Comparison of ENCODE assay signal across 10 cellular contexts in the genomic region with DNA sequence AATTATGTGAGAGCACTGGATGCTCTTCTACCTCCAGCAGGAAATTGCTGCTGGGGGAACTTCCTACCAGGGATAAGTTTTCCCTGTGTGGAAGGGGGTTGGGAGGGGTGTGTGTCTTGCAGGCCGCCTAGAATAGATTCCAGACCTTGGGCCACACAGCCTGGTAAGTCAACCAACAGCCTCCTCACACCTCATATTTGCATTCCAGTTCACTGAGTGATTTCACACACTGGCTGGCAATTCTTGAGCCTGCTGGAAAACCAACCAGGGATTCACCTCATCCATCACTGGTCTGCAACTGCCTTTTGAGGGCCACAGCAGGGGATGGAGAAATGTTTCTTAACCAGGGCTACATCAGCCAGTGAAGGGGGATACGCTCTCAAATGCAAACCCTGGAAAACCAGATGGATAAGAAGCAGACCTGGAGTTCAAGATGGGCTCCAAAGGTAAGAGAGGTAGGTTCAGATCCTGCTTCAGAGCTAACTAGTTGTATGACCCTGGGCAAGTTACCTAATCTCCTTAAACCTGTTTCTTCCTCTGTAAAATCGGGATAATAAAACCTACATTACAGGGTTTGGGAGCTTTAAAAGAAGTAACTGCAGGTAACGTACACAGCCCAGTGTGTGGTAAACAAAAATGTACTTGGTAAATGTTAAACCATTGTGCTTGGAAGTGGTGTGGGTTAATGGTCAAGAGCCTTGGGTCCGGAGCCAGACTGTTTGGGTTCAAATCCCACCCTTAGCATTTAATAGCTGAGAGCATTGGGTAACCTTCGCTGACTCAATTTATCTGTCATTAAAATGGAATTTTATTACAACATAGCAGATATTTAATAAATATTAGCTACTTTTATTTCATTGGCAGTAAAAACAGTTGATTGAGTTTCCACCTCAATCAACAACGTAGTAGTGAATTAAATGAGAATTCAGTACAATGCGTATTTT. TPM values are rescaled to one million over a fixed set of nuclear protein-coding genes. Genes with fewer than 3 reads are reported as not detected.
A peak's percentile ranks its signal among the peaks of the same experiment; 100 is the strongest.
DNase-seq lines count a peak whose midpoint lies in the region; ATAC-seq and TF ChIP-seq lines count a peak whose summit lies in the region.
"Had no signal": no experiment of that assay in that cellular context is flagged by ENCODE, and none has a peak within 500 bp of the region (broad histone marks: within the 10 kb centered on the region; RNA-seq: fewer than 3 reads in every experiment).

No MANE protein-coding gene starts in this region.

- H3K27ac ChIP-seq in right atrium auricular region: peak overlapping the region; percentile 92 to 97

- DNase-seq in GM04504 (ENCODE audit: low read depth) (peak; percentile 76), right atrium auricular region (ENCODE audit: low spot score) (no peak), sciatic nerve (ENCODE audit: low spot score) (no peak), NCI-H748 treated with DMSO at 0.1 percent for 48 hours (lab: John Stamatoyannopoulos, UW) (no peak), NCI-H2081 treated with DMSO at 0.1 percent for 48 hours (lab: John Stamatoyannopoulos, UW) (no peak), superior temporal gyrus (ENCODE audit: extremely low spot score) (no peak)
- no peak for DNase-seq in activated CD8-positive, alpha-beta T cell treated with anti-CD3 and anti-CD28 coated beads, Interleukin-2, amount 10 ng/mL, durations not matched to agents 7 days and 5 days
- no peak for DNase-seq in stimulated activated CD8-positive, alpha-beta memory T cell treated with anti-CD3 and anti-CD28 coated beads, Interleukin-4, amount 100 ng/mL, for 48 hours
- DNase-seq: Karpas-422, pancreas had no signal

- peaks cover 58% of the 10 kb centered on the region for H3K27me3 Mint-ChIP-seq in activated CD8-positive, alpha-beta T cell treated with anti-CD3 and anti-CD28 coated beads, Interleukin-2, amount 10 ng/mL, durations not matched to agents 7 days and 5 days (ENCODE audit: low read depth)

- peak overlapping the region; percentile 75 for H3K4me3 Mint-ChIP-seq in activated CD8-positive, alpha-beta T cell treated with anti-CD3 and anti-CD28 coated beads, Interleukin-2, amount 10 ng/mL, durations not matched to agents 7 days and 5 days

- TF ChIP-seq CTCF in right atrium auricular region (IDR thresholded peaks at IDR 0.05): no peak

- intact Hi-C loops in sciatic nerve (cut with DNase I): no loop called here

- ATAC-seq in activated CD8-positive, alpha-beta T cell treated with anti-CD3 and anti-CD28 coated beads, Interleukin-2, amount 10 ng/mL, durations not matched to agents 7 days and 5 days: no peak
- ATAC-seq in sciatic nerve: peak; percentile 17

- peaks cover 3% of the 10 kb centered on the region for H3K9me3 Mint-ChIP-seq in activated CD8-positive, alpha-beta T cell treated with anti-CD3 and anti-CD28 coated beads, Interleukin-2, amount 10 ng/mL, durations not matched to agents 7 days and 5 days (ENCODE audit: insufficient read depth)

- H3K4me1 Mint-ChIP-seq in activated CD8-positive, alpha-beta T cell treated with anti-CD3 and anti-CD28 coated beads, Interleukin-2, amount 10 ng/mL, durations not matched to agents 7 days and 5 days (ENCODE audit: low read depth): peaks cover 4% of the 10 kb centered on the region

- peaks cover 0 to 62% of the 10 kb centered on the region in 2 donors for H3K4me1 ChIP-seq in right atrium auricular region

- POLR2A ChIA-PET in activated CD8-positive, alpha-beta T cell treated with anti-CD3 and anti-CD28 coated beads, Interleukin-2, amount 10 ng/mL, durations not matched to agents 7 days and 5 days (lab: Charles Lee): no interaction called here

- H3K36me3 ChIP-seq in right atrium auricular region: peaks cover 25% of the 10 kb centered on the region
- H3K36me3 ChIP-seq: pancreas had no signal

- H3K36me3 Mint-ChIP-seq in activated CD8-positive, alpha-beta T cell treated with anti-CD3 and anti-CD28 coated beads, Interleukin-2, amount 10 ng/mL, durations not matched to agents 7 days and 5 days (ENCODE audit: low read depth): no peaks in the 10 kb centered on the region

- H3K9me3 ChIP-seq in right atrium auricular region: no peaks in the 10 kb centered on the region
- H3K9me3 ChIP-seq: pancreas had no signal

- CTCF ChIA-PET in activated CD8-positive, alpha-beta T cell treated with anti-CD3 and anti-CD28 coated beads, Interleukin-2, amount 10 ng/mL, durations not matched to agents 7 days and 5 days (lab: Charles Lee): interaction anchor here (1.5 kb wide), 1 partner anchor 31 kb away, joined by 5 read pairs; no protein-coding TSS in a partner anchor

- H3K4me3 ChIP-seq in right atrium auricular region: peak overlapping the region; percentile 81 to 93

- no peak overlapping the region for H3K27ac Mint-ChIP-seq in activated CD8-positive, alpha-beta T cell treated with anti-CD3 and anti-CD28 coated beads, Interleukin-2, amount 10 ng/mL, durations not matched to agents 7 days and 5 days

- no peaks in the 10 kb centered on the region for H3K27me3 ChIP-seq in right atrium auricular region

RNA-seq across cellular contexts. Expression of gene FSTL1, which starts 1.8 kb away (rescaled TPM):
- under 1 TPM; 0.37 to 0.50 TPM for total RNA-seq in activated CD8-positive, alpha-beta T cell treated with anti-CD3 and anti-CD28 coated beads, Interleukin-2, amount 10 ng/mL, durations not matched to agents 7 days and 5 days
- 100 to 1,000 TPM; 327 to 380 TPM for total RNA-seq in right atrium auricular region
- 480 TPM for total RNA-seq in sciatic nerve

Comparison
In these comparisons a context has a peak if more than half of its experiments do, and no peak if none do; other contexts are left out.
1. RNA of gene FSTL1, which starts 1.8 kb away (total RNA-seq): 480 TPM in sciatic nerve (single experiment) and 327 to 380 TPM in right atrium auricular region; 0.37 to 0.50 TPM in activated CD8-positive, alpha-beta T cell treated with anti-CD3 and anti-CD28 coated beads, Interleukin-2, amount 10 ng/mL, durations not matched to agents 7 days and 5 days; every median in the first group is over 100 times any median in the second.